In genomic region chr22:36350751-36351594, GRCh38 we compare ENCODE assay signal across 9 cellular contexts. TPM values are rescaled to one million over a fixed set of nuclear protein-coding genes. Genes with fewer than 3 reads are reported as not detected.
A peak's percentile ranks its signal among the peaks of the same experiment; 100 is the strongest.
DNase-seq lines count a peak whose midpoint lies in the region; ATAC-seq and TF ChIP-seq lines count a peak whose summit lies in the region.
"Had no signal": no experiment of that assay in that cellular context is flagged by ENCODE, and none has a peak within 500 bp of the region (broad histone marks: within the 10 kb centered on the region; RNA-seq: fewer than 3 reads in every experiment).

No MANE protein-coding gene starts in this region.

- peaks cover 29% of the 10 kb centered on the region for H3K36me3 ChIP-seq in lower lobe of right lung
- H3K36me3 ChIP-seq in thyroid gland, result peaks cover 0 to 6% of the 10 kb centered on the region in 2 donors

- peak overlapping the region; percentile 63 for H3K27ac Mint-ChIP-seq in T-helper 1 cell treated with Interleukin-12 subunit alpha and Interleukin-12 subunit beta and Interleukin-4 antibody, amounts not matched to agents 30 μg/mL and 1 μg/mL, for 36 hours
- H3K27ac Mint-ChIP-seq in brain, result peak overlapping the region; percentile 51 to 92 (median 76)

- H3K4me3 Mint-ChIP-seq in T-helper 1 cell treated with Interleukin-12 subunit alpha and Interleukin-12 subunit beta and Interleukin-4 antibody, amounts not matched to agents 30 μg/mL and 1 μg/mL, for 36 hours, result no peak overlapping the region
- peak overlapping the region in 2 of 5 experiments; percentile 48 to 66 for H3K4me3 Mint-ChIP-seq in brain

- H3K9me3 ChIP-seq in lower lobe of right lung (no peaks in the 10 kb centered on the region), thyroid gland (no peaks in the 10 kb centered on the region)

- ATAC-seq in lower lobe of right lung (peak; percentile 14 to 58), HG03196 (IDR thresholded peaks at IDR 0.05; ENCODE audit: unreplicated experiment) (no peak)

- WGBS in thyroid gland, 2 donors, result 40 to 42% methylated on average over 13 to 14 of the region's 14 CpGs

- no peaks in the 10 kb centered on the region for H3K9me3 Mint-ChIP-seq in T-helper 1 cell treated with Interleukin-12 subunit alpha and Interleukin-12 subunit beta and Interleukin-4 antibody, amounts not matched to agents 30 μg/mL and 1 μg/mL, for 36 hours
- H3K9me3 Mint-ChIP-seq in brain, result peaks cover 0 to 5% (median 0%) of the 10 kb centered on the region in 5 experiments

- H3K4me1 ChIP-seq in lower lobe of right lung, result peaks cover 96% of the 10 kb centered on the region
- peaks cover 43 to 68% of the 10 kb centered on the region in 2 donors for H3K4me1 ChIP-seq in thyroid gland

- H3K36me3 Mint-ChIP-seq in T-helper 1 cell treated with Interleukin-12 subunit alpha and Interleukin-12 subunit beta and Interleukin-4 antibody, amounts not matched to agents 30 μg/mL and 1 μg/mL, for 36 hours (ENCODE audit: low read depth), result peaks cover 33% of the 10 kb centered on the region
- peaks cover 19% of the 10 kb centered on the region for H3K36me3 Mint-ChIP-seq in brain

- DNase-seq in T-helper 1 cell, result no peak
- DNase-seq in lower lobe of right lung, result no peak
- peak in 1 of 2 donors; percentile 45 for DNase-seq in thyroid gland
- DNase-seq in CD1c-positive myeloid dendritic cell (ENCODE audit: extremely low spot score), result no peak
- no peak for DNase-seq in NCI-H345 treated with DMSO at 0.1 percent for 48 hours (lab: John Stamatoyannopoulos, UW; ENCODE audit: unreplicated experiment)
- DNase-seq: AML-193 had no signal

- H3K27me3 ChIP-seq in lower lobe of right lung (ENCODE audit: low read depth), result no peaks in the 10 kb centered on the region
- no peaks in the 10 kb centered on the region for H3K27me3 ChIP-seq in thyroid gland

- H3K27me3 Mint-ChIP-seq in T-helper 1 cell treated with Interleukin-12 subunit alpha and Interleukin-12 subunit beta and Interleukin-4 antibody, amounts not matched to agents 30 μg/mL and 1 μg/mL, for 36 hours (ENCODE audit: low read depth), result no peaks in the 10 kb centered on the region
- H3K27me3 Mint-ChIP-seq in brain, result no peaks in the 10 kb centered on the region

- intact Hi-C loops in lower lobe of right lung (cut with DNase I) (no loop called here), thyroid gland (cut with DNase I) (no loop called here)

- peak overlapping the region; percentile 83 for H3K27ac ChIP-seq in lower lobe of right lung
- H3K27ac ChIP-seq in thyroid gland, result peak overlapping the region; percentile 67 to 81 (median 71)

- TF ChIP-seq POLR2A in thyroid gland (IDR thresholded peaks at IDR 0.05), result no peak

- H3K4me3 ChIP-seq in lower lobe of right lung, result no peak overlapping the region
- no peak overlapping the region for H3K4me3 ChIP-seq in thyroid gland (replicated peaks in 1 of 3)

- H3K4me1 Mint-ChIP-seq in T-helper 1 cell treated with Interleukin-12 subunit alpha and Interleukin-12 subunit beta and Interleukin-4 antibody, amounts not matched to agents 30 μg/mL and 1 μg/mL, for 36 hours (ENCODE audit: low read depth), result peaks cover 50% of the 10 kb centered on the region
- peaks cover 50% of the 10 kb centered on the region for H3K4me1 Mint-ChIP-seq in brain

- TF ChIP-seq CTCF in brain (conservative IDR thresholded peaks at IDR 0.05) (no peak), lower lobe of right lung (IDR thresholded peaks at IDR 0.05) (no peak), thyroid gland (IDR thresholded peaks at IDR 0.05) (no peak)

RNA-seq across cellular contexts. Expression of gene MYH9, which starts 36.8 kb away (rescaled TPM):
- polyA plus RNA-seq in brain (ENCODE audit: insufficient read depth, low read depth, low replicate concordance), result 236 TPM
- total RNA-seq in lower lobe of right lung (659 TPM), thyroid gland (100 to 1,000 TPM; 228 to 375 (median 275) TPM)
